ENCODE assay signal across 35 cellular contexts in genomic region chr4:119823045-119823444, GRCh38.
"Had no signal": no experiment of that assay in that cellular context is flagged by ENCODE, and none has a peak within 500 bp of the region (broad histone marks: within the 10 kb centered on the region; RNA-seq: fewer than 3 reads in every experiment).

No MANE protein-coding gene starts in this region.

- H3K4me3 ChIP-seq: MG63 had no signal

- DNase-seq: Kasumi-1, MG63, MM.1S, MV-4-11, NCI-H1048, NCI-H1092, NCI-H1092 treated with DMSO at 0.1 percent for 48 hours, NCI-H1105, NCI-H1105 treated with DMSO at 0.1 percent for 48 hours, NCI-H1417, NCI-H1417 treated with DMSO at 0.1 percent for 48 hours, NCI-H1436, NCI-H1436 treated with DMSO at 0.1 percent for 48 hours, NCI-H146, NCI-H1694, NCI-H1694 treated with DMSO at 0.1 percent for 48 hours, NCI-H187, NCI-H187 treated with DMSO at 0.1 percent for 48 hours, NCI-H1930, NCI-H2029, NCI-H2029 treated with DMSO at 0.1 percent for 48 hours, NCI-H2081, NCI-H2081 treated with DMSO at 0.1 percent for 48 hours, NCI-H2107, NCI-H2171, NCI-H2171 treated with DMSO at 0.1 percent for 48 hours, NCI-H2227 treated with DMSO at 0.1 percent for 48 hours, NCI-H226, NCI-H345, NCI-H446, NCI-H446 treated with DMSO at 0.1 percent for 48 hours, NCI-H510A, NCI-H510A treated with DMSO at 0.1 percent for 48 hours, NCI-H524, NCI-H524 treated with DMSO at 0.1 percent for 48 hours had no signal

- H3K27me3 ChIP-seq: MG63 had no signal

- H3K36me3 ChIP-seq: MG63 had no signal

- H3K9me3 ChIP-seq: MG63 had no signal
